Comparison of ENCODE assay signal across 1 cellular context in genomic region chr1:112304151-112304550, GRCh38.
TF ChIP-seq lines count a peak whose summit lies in the region.

No MANE protein-coding gene starts in this region.

TF ChIP-seq in K562, 482 proteins besides CTCF, POLR2A, EP300 and RAD21 (continued from another document):
- TF ChIP-seq, protein P1, sequence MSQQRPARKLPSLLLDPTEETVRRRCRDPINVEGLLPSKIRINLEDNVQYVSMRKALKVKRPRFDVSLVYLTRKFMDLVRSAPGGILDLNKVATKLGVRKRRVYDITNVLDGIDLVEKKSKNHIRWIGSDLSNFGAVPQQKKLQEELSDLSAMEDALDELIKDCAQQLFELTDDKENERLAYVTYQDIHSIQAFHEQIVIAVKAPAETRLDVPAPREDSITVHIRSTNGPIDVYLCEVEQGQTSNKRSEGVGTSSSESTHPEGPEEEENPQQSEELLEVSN (IDR thresholded peaks at IDR 0.05; ENCODE audit: borderline replicate concordance in 1 of 2, extremely low read depth in 1 of 2, insufficient read depth in 1 of 2, insufficient read length in 1 of 2, low read depth in 1 of 2, low read length in 1 of 2, poor library complexity in 1 of 2, severe bottlenecking in 1 of 2), result no peak
- TF ChIP-seq MECOM (CRISPR knock-in tag; IDR thresholded peaks at IDR 0.05), result 0 out of 2 replicates have a peak, but pooled peaks have one; percentile 26
- no peak for TF ChIP-seq XRCC3 (IDR thresholded peaks at IDR 0.05)
- no peak for TF ChIP-seq TOE1 (IDR thresholded peaks at IDR 0.05; ENCODE audit: borderline replicate concordance)
- no peak for TF ChIP-seq TOE1 (CRISPR knock-in tag; IDR thresholded peaks at IDR 0.05; ENCODE audit: borderline replicate concordance, low read depth)
TF ChIP-seq in K562: peak in this region for 7.
